In genomic region chr1:200306954-200307754, GRCh38 we compare ENCODE assay signal across 8 cellular contexts.
DNase-seq lines count a peak whose midpoint lies in the region; ATAC-seq and TF ChIP-seq lines count a peak whose summit lies in the region.

No MANE protein-coding gene starts in this region.

- H2BK5ac ChIP-seq in mesendoderm (ENCODE audit: low read length), result no peak overlapping the region

- H3K27ac ChIP-seq in PC-3 (ENCODE audit: low read length), result no peak overlapping the region
- no peak overlapping the region for H3K27ac ChIP-seq in mesendoderm (ENCODE audit: low read depth, low read length)

- ATAC-seq in GM18858 (IDR thresholded peaks at IDR 0.05; ENCODE audit: unreplicated experiment) (peak; percentile 71), HG03442 (IDR thresholded peaks at IDR 0.05; ENCODE audit: unreplicated experiment) (peak; percentile 41), PC-3 (peak; percentile 29; the same call in 1 of the 2 replicates), HG02884 (IDR thresholded peaks at IDR 0.05; ENCODE audit: unreplicated experiment) (no peak)
- ATAC-seq in central memory CD8-positive, alpha-beta T cell (replicated peaks; ENCODE audit: extremely low read depth, poor library complexity, severe bottlenecking), result no peak

- H3K4me2 ChIP-seq in PC-3 (ENCODE audit: low read length) (peak overlapping the region; percentile 51), mesendoderm (ENCODE audit: low read length) (no peak overlapping the region)

- no peak overlapping the region for H4K8ac ChIP-seq in mesendoderm (ENCODE audit: low read depth, low read length)

- no peaks in the 10 kb centered on the region for H3K9me3 Mint-ChIP-seq in central memory CD8-positive, alpha-beta T cell

- H3K18ac ChIP-seq in mesendoderm (ENCODE audit: low read length), result no peak overlapping the region

- H3K36me3 ChIP-seq in PC-3 (ENCODE audit: low read depth, low read length) (no peaks in the 10 kb centered on the region), mesendoderm (ENCODE audit: control insufficient read depth, insufficient read depth, low read length) (no peaks in the 10 kb centered on the region)

- H3K9ac ChIP-seq in PC-3 (ENCODE audit: low read length) (no peak overlapping the region), mesendoderm (ENCODE audit: low read length) (no peak overlapping the region)

- H3K56ac ChIP-seq in mesendoderm (ENCODE audit: low read length), result no peak overlapping the region

- H3K79me2 ChIP-seq in PC-3 (ENCODE audit: low read length) (no peaks in the 10 kb centered on the region), mesendoderm (ENCODE audit: control insufficient read depth, insufficient read depth, low read length) (no peaks in the 10 kb centered on the region)

- no peak overlapping the region for H3K23ac ChIP-seq in mesendoderm (ENCODE audit: low read length)

- peak overlapping the region; percentile 14 for H3K27ac Mint-ChIP-seq in central memory CD8-positive, alpha-beta T cell (ENCODE audit: low read depth)

- peak; percentile 100 for TF ChIP-seq CTCF in PC-3 (conservative IDR thresholded peaks at IDR 0.05; ENCODE audit: low read depth, low read length)

- intact Hi-C loops in PC-3 (cut with micrococcal nuclease), result loop anchor here (1.0 kb wide), 4 partner anchors 27 to 181 kb away; no protein-coding TSS in a partner anchor

- DNase-seq in COLO829 (ENCODE audit: low spot score) (peak; percentile 80), PC-3 (peak; percentile 81), mesendoderm (peak; percentile 42)
- no peak for DNase-seq in central memory CD8-positive, alpha-beta T cell (ENCODE audit: low spot score in 2 of 2)
- DNase-seq in stimulated activated naive CD4-positive, alpha-beta T cell treated with Interleukin-2 at 50 U/mL for 16 hours (lab: John Stamatoyannopoulos, UW), result no peak

- H4K20me1 ChIP-seq in PC-3 (ENCODE audit: low read length), result no peaks in the 10 kb centered on the region

- peaks cover 9% of the 10 kb centered on the region for H3K4me1 Mint-ChIP-seq in central memory CD8-positive, alpha-beta T cell

- no TSS peak for BruUV-seq in PC-3 (replicated peaks; lab: Mats Ljungman, UMichigan)

- no peaks in the 10 kb centered on the region for H3K9me2 ChIP-seq in PC-3 (replicated peaks; ENCODE audit: low read length)

- H3K9me3 ChIP-seq in PC-3 (ENCODE audit: low read length), result no peaks in the 10 kb centered on the region

- peaks cover 4% of the 10 kb centered on the region for H3K36me3 Mint-ChIP-seq in central memory CD8-positive, alpha-beta T cell (ENCODE audit: insufficient read depth)

- no peak overlapping the region for H2BK15ac ChIP-seq in mesendoderm (replicated peaks; ENCODE audit: low read depth)

- no peak overlapping the region for H2AK5ac ChIP-seq in mesendoderm (ENCODE audit: low read length)

- no peaks in the 10 kb centered on the region for H3K27me3 Mint-ChIP-seq in central memory CD8-positive, alpha-beta T cell

- H4K5ac ChIP-seq in mesendoderm (ENCODE audit: low read length), result no peak overlapping the region

- peak overlapping the region; percentile 31 for H3K4me3 Mint-ChIP-seq in central memory CD8-positive, alpha-beta T cell

- WGBS in mesendoderm (ENCODE audit: extremely low coverage, insufficient coverage, low lambda C conversion rate), result no CpG with 5 or more reads among the region's 8 CpGs

- no peak overlapping the region for H2BK120ac ChIP-seq in mesendoderm (ENCODE audit: low read depth, low read length)

- 0 out of 2 replicates have a peak overlapping the region, but pooled peaks have one; percentile 14 for H3K4me3 ChIP-seq in PC-3 (ENCODE audit: low read length)
- no peak overlapping the region for H3K4me3 ChIP-seq in mesendoderm (ENCODE audit: low read length)

- no peaks in the 10 kb centered on the region for H3K79me1 ChIP-seq in mesendoderm (ENCODE audit: low read length)

- POLR2A ChIA-PET in PC-3 (lab: Charles Lee; ENCODE audit: unreplicated experiment), result interaction anchor here (0.7 kb wide), 1 partner anchor 11 kb away, joined by 3 read pairs; no protein-coding TSS in a partner anchor

- H3K27me3 ChIP-seq in PC-3 (ENCODE audit: low read length) (no peaks in the 10 kb centered on the region), mesendoderm (ENCODE audit: insufficient read depth, low read length, poor library complexity) (peaks cover 3% of the 10 kb centered on the region)

- no peaks in the 10 kb centered on the region for H3F3A ChIP-seq in PC-3 (ENCODE audit: low read length, unreplicated experiment)

- CTCF ChIA-PET in PC-3 (lab: Charles Lee), result interaction anchor here (0.5 to 1.4 kb wide), 2 partner anchors 65 to 176 kb away, joined by 3 read pairs; no protein-coding TSS in a partner anchor

- H3K4ac ChIP-seq in mesendoderm (ENCODE audit: low read depth, low read length), result no peak overlapping the region

- H2AFZ ChIP-seq in PC-3 (ENCODE audit: low read length), result peak overlapping the region; percentile 80

- H3K4me1 ChIP-seq in PC-3 (ENCODE audit: insufficient read depth, low read length) (no peaks in the 10 kb centered on the region), mesendoderm (ENCODE audit: control insufficient read depth, low read depth, low read length) (peaks cover 2% of the 10 kb centered on the region)

Comparison
In these comparisons a context has a peak if more than half of its experiments do, and no peak if none do; other contexts are left out.
1. DNase-seq: peak in COLO829 (single experiment), PC-3 (single experiment) and mesendoderm (single experiment); none in central memory CD8-positive, alpha-beta T cell (0 of 2) and stimulated activated naive CD4-positive, alpha-beta T cell treated with Interleukin-2 at 50 U/mL for 16 hours (single experiment).
2. ATAC-seq: peak in GM18858 (single experiment), HG03442 (single experiment) and PC-3 (single experiment); none in central memory CD8-positive, alpha-beta T cell (single experiment) and HG02884 (single experiment).